In genomic region chr2:202278036-202278760, GRCh38 we compare ENCODE assay signal across 8 cellular contexts. TPM values are rescaled to one million over a fixed set of nuclear protein-coding genes. Genes with fewer than 3 reads are reported as not detected.
A peak's percentile ranks its signal among the peaks of the same experiment; 100 is the strongest.
DNase-seq lines count a peak whose midpoint lies in the region; ATAC-seq and TF ChIP-seq lines count a peak whose summit lies in the region.

No MANE protein-coding gene starts in this region.

- peaks cover 81% of the 10 kb centered on the region for H3K36me3 ChIP-seq in A673 (ENCODE audit: insufficient read depth, low read length, poor library complexity, severe bottlenecking)

- BruUV-seq in A673 (replicated peaks; lab: Mats Ljungman, UMichigan), result TSS peak; percentile 12

- H3K27me3 ChIP-seq in A673 (replicated peaks; ENCODE audit: insufficient read depth, low read depth, low read length, poor library complexity), result no peaks in the 10 kb centered on the region

- intact Hi-C loops in A673 (cut with micrococcal nuclease; ENCODE audit: unreplicated experiment), result no loop called here

- peaks cover 19% of the 10 kb centered on the region for H3K4me1 Mint-ChIP-seq in T-helper 2 cell treated with Interferon-gamma antibody and Interleukin-4, amounts not matched to agents 5 μg/mL and 100 μg/mL, for 36 hours (ENCODE audit: low read depth)

- ATAC-seq in GM21717 (IDR thresholded peaks at IDR 0.05; ENCODE audit: unreplicated experiment), result peak; percentile 48
- ATAC-seq in HG03354 (IDR thresholded peaks at IDR 0.05; ENCODE audit: poor library complexity, severe bottlenecking, unreplicated experiment), result no peak
- ATAC-seq in GM19467 (IDR thresholded peaks at IDR 0.05; ENCODE audit: unreplicated experiment), result no peak

- peak overlapping the region; percentile 80 for H3K27ac Mint-ChIP-seq in T-helper 2 cell treated with Interferon-gamma antibody and Interleukin-4, amounts not matched to agents 5 μg/mL and 100 μg/mL, for 36 hours

- H3K27me3 Mint-ChIP-seq in T-helper 2 cell treated with Interferon-gamma antibody and Interleukin-4, amounts not matched to agents 5 μg/mL and 100 μg/mL, for 36 hours (ENCODE audit: low read depth), result no peaks in the 10 kb centered on the region

- peaks cover 39% of the 10 kb centered on the region for H3K36me3 Mint-ChIP-seq in T-helper 2 cell treated with Interferon-gamma antibody and Interleukin-4, amounts not matched to agents 5 μg/mL and 100 μg/mL, for 36 hours (ENCODE audit: low read depth)

- no peaks in the 10 kb centered on the region for H3K9me3 Mint-ChIP-seq in T-helper 2 cell treated with Interferon-gamma antibody and Interleukin-4, amounts not matched to agents 5 μg/mL and 100 μg/mL, for 36 hours

- peak overlapping the region; percentile 45 for H3K27ac ChIP-seq in A673 (ENCODE audit: low read depth, low read length, poor library complexity, severe bottlenecking)

- CTCF ChIA-PET in A673 (lab: Charles Lee), result no interaction called here

- peak overlapping the region; percentile 5 for H3K4me3 Mint-ChIP-seq in T-helper 2 cell treated with Interferon-gamma antibody and Interleukin-4, amounts not matched to agents 5 μg/mL and 100 μg/mL, for 36 hours

- no peak overlapping the region for H3K4me3 ChIP-seq in A673 (ENCODE audit: low read depth, low read length, poor library complexity, severe bottlenecking)

- no peak for TF ChIP-seq CTCF in A673 (conservative IDR thresholded peaks at IDR 0.05; ENCODE audit: low read depth, low read length)

- no peak for DNase-seq in A673 (ENCODE audit: low spot score)
- peak; percentile 50 for DNase-seq in T-helper 2 cell treated with Interferon-gamma antibody and Interleukin-4, amounts not matched to agents 5 μg/mL and 100 μg/mL, for 36 hours (ENCODE audit: low spot score)
- peak; percentile 56 for DNase-seq in glomerular endothelial cell (ENCODE audit: extremely low read depth, low read depth, low spot score)
- DNase-seq in nucleus accumbens (lab: John Stamatoyannopoulos, UW), result no peak
- no peak for DNase-seq in amygdala (lab: John Stamatoyannopoulos, UW)

- H3K9me3 ChIP-seq in A673 (ENCODE audit: low read depth, low read length, poor library complexity, severe bottlenecking), result no peaks in the 10 kb centered on the region

- H3K4me1 ChIP-seq in A673 (ENCODE audit: insufficient read depth, low read length, poor library complexity, severe bottlenecking), result peaks cover 5% of the 10 kb centered on the region

- POLR2A ChIA-PET in A673 (lab: Charles Lee; ENCODE audit: low non-redundant PET), result no interaction called here

RNA-seq across cellular contexts. Expression of gene NOP58, which starts 12.6 kb away (rescaled TPM):
- total RNA-seq in A673 (2021) (146 and 181 TPM in 2 replicates), glomerular endothelial cell (31.4 and 65.0 TPM in 2 replicates)

RNA-seq across cellular contexts. Expression of gene SUMO1, which starts 39.8 kb away (rescaled TPM):
- total RNA-seq in A673 (2021) (157 and 166 TPM in 2 replicates), glomerular endothelial cell (76.8 and 94.7 TPM in 2 replicates)

Comparison
In these comparisons a context has a peak if more than half of its experiments do, and no peak if none do; other contexts are left out.
1. DNase-seq: peak in T-helper 2 cell treated with Interferon-gamma antibody and Interleukin-4, amounts not matched to agents 5 μg/mL and 100 μg/mL, for 36 hours (single experiment) and glomerular endothelial cell (single experiment); none in A673 (single experiment), nucleus accumbens (0 of 56) and amygdala (0 of 56).